Comparison of ENCODE assay signal across 1 cellular context in genomic region chr2:112582314-112582746, GRCh38.
TF ChIP-seq lines count a peak whose summit lies in the region.

No MANE protein-coding gene starts in this region.

TF ChIP-seq in H1, 55 proteins besides CTCF, POLR2A, EP300 and RAD21:
- TF ChIP-seq ASH2L (IDR thresholded peaks at IDR 0.05; ENCODE audit: low read length) (no peak), SP1 (IDR thresholded peaks at IDR 0.05; ENCODE audit: low read depth, low read length) (no peak), RNF2 (IDR thresholded peaks at IDR 0.05; ENCODE audit: borderline replicate concordance, low read depth, low read length, missing control alignments, poor library complexity, severe bottlenecking) (no peak), KDM4A (IDR thresholded peaks at IDR 0.05; ENCODE audit: low read depth, low read length, severe bottlenecking) (no peak), YY1 (IDR thresholded peaks at IDR 0.05; ENCODE audit: low read depth, low read length) (no peak)
